ENCODE assay signal across 19 cellular contexts in the genomic region with DNA sequence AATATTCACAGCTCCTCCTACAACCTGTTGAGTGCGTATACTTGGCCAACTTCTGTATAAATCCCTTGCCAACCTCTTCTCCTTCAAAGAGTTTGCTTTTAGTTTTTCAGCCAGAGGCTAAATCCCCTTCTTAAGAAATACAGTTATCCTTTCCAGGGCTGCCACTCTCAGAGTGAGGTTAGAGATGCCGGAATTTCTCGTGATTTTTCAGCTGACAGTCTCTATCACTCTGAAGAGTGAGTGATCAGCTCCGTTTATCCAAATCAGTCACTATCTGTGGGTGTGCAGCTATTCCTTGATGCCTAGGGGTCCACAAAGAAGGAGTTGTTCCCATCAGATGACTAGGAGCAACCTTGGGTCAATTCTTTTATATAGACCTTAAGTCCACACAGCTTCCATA. TPM values are rescaled to one million over a fixed set of nuclear protein-coding genes. Genes with fewer than 3 reads are reported as not detected.
DNase-seq lines count a peak whose midpoint lies in the region; TF ChIP-seq lines count a peak whose summit lies in the region.
"Had no signal": no experiment of that assay in that cellular context is flagged by ENCODE, and none has a peak within 500 bp of the region (broad histone marks: within the 10 kb centered on the region; RNA-seq: fewer than 3 reads in every experiment).

No MANE protein-coding gene starts in this region.

- no peaks in the 10 kb centered on the region for H3K27me3 ChIP-seq in colonic mucosa
- H3K27me3 ChIP-seq: BLaER1 treated with 17β-estradiol and CSF1 and Interleukin-3, amounts not matched to agents 10 nM and 100 nM had no signal

- no peaks in the 10 kb centered on the region for H3K9me3 ChIP-seq in colonic mucosa
- H3K9me3 ChIP-seq: A549; BLaER1 treated with 17β-estradiol and CSF1 and Interleukin-3, amounts not matched to agents 10 nM and 100 nM had no signal

- H3K4me1 ChIP-seq in colonic mucosa: no peaks in the 10 kb centered on the region
- H3K4me1 ChIP-seq: A549; BLaER1 treated with 17β-estradiol and CSF1 and Interleukin-3, amounts not matched to agents 10 nM and 100 nM had no signal

- no peak overlapping the region for H3K27ac ChIP-seq in colonic mucosa
- H3K27ac ChIP-seq: 22Rv1; A549; BLaER1 treated with 17β-estradiol and CSF1 and Interleukin-3, amounts not matched to agents 10 nM and 100 nM; C4-2B had no signal

- DNase-seq in COLO829 (ENCODE audit: low spot score): peak; percentile 45
- DNase-seq in foreskin melanocyte: peak; percentile 45
- DNase-seq in retinal pigment epithelial cell (ENCODE audit: low read depth): peak; percentile 16
- no peak for DNase-seq in colonic mucosa
- no peak for DNase-seq in EL
- DNase-seq: AML-193; CD4-positive, alpha-beta T cell; CD8-positive, alpha-beta T cell; COR-L47; DMS 273 treated with DMSO at 0.1 percent for 48 hours; DMS153; DMS53; DMS79; DND-41; GF-D8 had no signal

- H3K4me3 ChIP-seq in retinal pigment epithelial cell (ENCODE audit: low read length) (no peak overlapping the region), colonic mucosa (no peak overlapping the region)
- H3K4me3 ChIP-seq: A549; BLaER1 treated with 17β-estradiol and CSF1 and Interleukin-3, amounts not matched to agents 10 nM and 100 nM had no signal

- intact Hi-C loops in colonic mucosa (cut with DNase I): no loop called here

- H3K36me3 ChIP-seq in colonic mucosa: no peaks in the 10 kb centered on the region
- H3K36me3 ChIP-seq: BLaER1 treated with 17β-estradiol and CSF1 and Interleukin-3, amounts not matched to agents 10 nM and 100 nM had no signal

- TF ChIP-seq CTCF in retinal pigment epithelial cell (conservative IDR thresholded peaks at IDR 0.05; ENCODE audit: low read depth, low read length) (no peak), colonic mucosa (IDR thresholded peaks at IDR 0.05) (no peak)

- no peak overlapping the region for H3K9ac ChIP-seq in colonic mucosa (ENCODE audit: low read depth in 2 of 2, low read length in 2 of 2)
- H3K9ac ChIP-seq: BLaER1 treated with 17β-estradiol and CSF1 and Interleukin-3, amounts not matched to agents 10 nM and 100 nM had no signal

RNA-seq across cellular contexts. Expression of a gene that starts 39.1 kb away (rescaled TPM):
- total RNA-seq in colonic mucosa: 1 to 10 TPM in 1 of 2 donors, under 1 TPM in 1; 0.80 to 2.5 TPM

Comparison
In these comparisons a context has a peak if more than half of its experiments do, and no peak if none do; other contexts are left out.
1. DNase-seq: peak in COLO829 (single experiment), foreskin melanocyte (single experiment) and retinal pigment epithelial cell (single experiment); none in colonic mucosa (single experiment) and EL (single experiment).